19 cellular contexts compared by ENCODE assay signal in the genomic region with DNA sequence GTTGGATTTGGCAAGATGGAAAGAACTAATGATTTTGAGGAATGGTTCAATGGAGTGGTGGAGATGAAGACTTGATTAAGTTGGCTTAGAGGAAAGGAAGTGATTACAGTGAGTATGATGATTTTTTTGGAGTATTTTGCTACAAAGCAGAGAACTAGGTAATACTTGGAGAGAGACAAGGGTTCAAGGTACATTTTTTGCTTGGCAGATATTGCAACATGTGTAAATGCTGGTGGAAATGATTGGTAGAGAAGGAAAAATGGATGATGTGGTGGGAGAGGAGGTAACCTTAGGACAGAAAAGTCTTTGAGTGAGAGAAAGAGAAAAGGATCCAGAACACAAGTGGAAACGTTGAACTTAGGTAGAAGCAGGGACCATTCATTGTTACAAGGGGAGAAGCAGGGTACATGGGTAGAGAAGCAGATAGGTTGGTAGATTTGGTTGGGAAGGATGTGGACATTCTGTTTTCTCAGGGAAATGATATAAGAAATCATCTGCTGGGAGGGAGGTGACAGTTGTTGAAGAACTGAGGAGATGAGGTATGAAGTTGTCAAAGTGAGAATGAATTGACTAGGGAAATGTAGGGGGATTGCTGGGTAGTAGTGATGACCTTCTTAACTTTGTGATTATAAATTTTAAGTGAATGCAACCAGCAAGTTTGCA. TPM values are rescaled to one million over a fixed set of nuclear protein-coding genes. Genes with fewer than 3 reads are reported as not detected.
DNase-seq lines count a peak whose midpoint lies in the region; ATAC-seq, FAIRE-seq and TF ChIP-seq lines count a peak whose summit lies in the region.
"Had no signal": no experiment of that assay in that cellular context is flagged by ENCODE, and none has a peak within 500 bp of the region (broad histone marks: within the 10 kb centered on the region; RNA-seq: fewer than 3 reads in every experiment).

No MANE protein-coding gene starts in this region.

- H3K4me1 ChIP-seq in Loucy (ENCODE audit: insufficient read depth, low read length, poor library complexity, severe bottlenecking): peaks cover 67% of the 10 kb centered on the region
- H3K4me1 ChIP-seq in keratinocyte (ENCODE audit: control insufficient read depth, extremely low read depth, insufficient read depth, low read length): peaks cover 9% of the 10 kb centered on the region
- H3K4me1 ChIP-seq in trophoblast cell (ENCODE audit: control insufficient read depth in 1 of 2, insufficient read depth in 2 of 2, low read length in 2 of 2): peaks cover 0 to 6% of the 10 kb centered on the region in 2 experiments
- H3K4me1 ChIP-seq: BE2C had no signal

- H3K4me2 ChIP-seq in Loucy (ENCODE audit: low read depth, low read length, poor library complexity, severe bottlenecking) (peak overlapping the region; percentile 77), keratinocyte (ENCODE audit: control insufficient read depth, extremely low read depth, insufficient read depth, low read depth, low read length) (no peak overlapping the region), trophoblast cell (ENCODE audit: low read length) (no peak overlapping the region)

- ATAC-seq in HG03025 (IDR thresholded peaks at IDR 0.05; ENCODE audit: low FRiP score, unreplicated experiment): no peak
- no peak for ATAC-seq in Right ventricle myocardium inferior

- no peaks in the 10 kb centered on the region for H3F3A ChIP-seq in Loucy (ENCODE audit: low read depth)

- no CpG with 5 or more reads among the region's 1 CpG for WGBS in trophoblast cell (ENCODE audit: extremely low coverage, insufficient coverage, insufficient read length)

- no peak overlapping the region for H2BK120ac ChIP-seq in trophoblast cell (ENCODE audit: insufficient read depth, low read length, poor library complexity)

- H3K9me2 ChIP-seq in Loucy (replicated peaks; ENCODE audit: low read depth, low read length): no peaks in the 10 kb centered on the region

- no peak overlapping the region for H3K14ac ChIP-seq in trophoblast cell (ENCODE audit: low read length)

- no peak for TF ChIP-seq CTCF in Loucy (conservative IDR thresholded peaks at IDR 0.05; ENCODE audit: low read length)
- TF ChIP-seq CTCF in keratinocyte (optimal IDR thresholded peaks at IDR 0.05 in 1 of 3, IDR thresholded peaks at IDR 0.05 in 1 of 3, conservative IDR thresholded peaks at IDR 0.05 in 1 of 3; ENCODE audit: extremely low read depth in 1 of 3, insufficient read depth in 2 of 3, low read length in 3 of 3): no peak

- no peak overlapping the region for H2BK5ac ChIP-seq in trophoblast cell (ENCODE audit: low read depth, low read length, poor library complexity)

- no peaks in the 10 kb centered on the region for H3K9me1 ChIP-seq in keratinocyte (ENCODE audit: control insufficient read depth, extremely low read depth, insufficient read depth, low read length)

- H3K79me2 ChIP-seq in Loucy (ENCODE audit: insufficient read depth, low read length) (peaks cover 74% of the 10 kb centered on the region), keratinocyte (ENCODE audit: control insufficient read depth, insufficient read depth, low read length) (peaks cover 89% of the 10 kb centered on the region), trophoblast cell (ENCODE audit: control insufficient read depth, insufficient read depth, low read length, poor library complexity) (peaks cover 8% of the 10 kb centered on the region)

- no peaks in the 10 kb centered on the region for H3K9me3 ChIP-seq in Loucy (ENCODE audit: insufficient read depth, low read depth, low read length)
- H3K9me3 ChIP-seq in keratinocyte (ENCODE audit: control insufficient read depth, low read depth, low read length): peaks cover 3% of the 10 kb centered on the region
- H3K9me3 ChIP-seq in trophoblast cell (ENCODE audit: insufficient read depth, low read depth, low read length): no peaks in the 10 kb centered on the region
- H3K9me3 ChIP-seq: BE2C had no signal

- no peak for DNase-seq in GM18507 (ENCODE audit: extremely low spot score, insufficient read length, low read depth)
- no peak for DNase-seq in keratinocyte (ENCODE audit: low read depth, low spot score)
- DNase-seq in trophoblast cell: no peak
- no peak for DNase-seq in NCI-H2227 treated with DMSO at 0.1 percent for 48 hours (lab: John Stamatoyannopoulos, UW)
- no peak for DNase-seq in Right ventricle myocardium inferior (ENCODE audit: missing footprints)
- DNase-seq in activated CD4-positive, alpha-beta T cell treated with anti-CD3 and anti-CD28 coated beads, Interleukin-2, amount 50 U/mL, for 48 hours: no peak
- DNase-seq: BE2C; CD4-positive, alpha-beta memory T cell; DMS79; EL; IMR-90; KBM-7 had no signal

- H2AFZ ChIP-seq in Loucy (ENCODE audit: low read length) (no peak overlapping the region), keratinocyte (ENCODE audit: control insufficient read depth, low read length) (no peak overlapping the region), trophoblast cell (ENCODE audit: insufficient read depth, low read length, poor library complexity) (no peak overlapping the region)

- no peak overlapping the region for H4K91ac ChIP-seq in trophoblast cell (ENCODE audit: low read depth, low read length)

- H4K20me1 ChIP-seq in Loucy (ENCODE audit: insufficient read depth, low read length, poor library complexity, severe bottlenecking): peaks cover 9% of the 10 kb centered on the region
- H4K20me1 ChIP-seq in keratinocyte (ENCODE audit: control insufficient read depth, extremely low read depth, insufficient read depth, low read length): no peaks in the 10 kb centered on the region

- no peak overlapping the region for H2AK5ac ChIP-seq in trophoblast cell (ENCODE audit: low read length)

- dilution Hi-C loops in keratinocyte (cut with MboI; ENCODE audit: extremely low pct_ligation_motif_present, low sequenced_read_pairs): no loop called here

- H3K27ac ChIP-seq in keratinocyte (ENCODE audit: control insufficient read depth, insufficient read depth, low read length) (no peak overlapping the region), trophoblast cell (ENCODE audit: low read depth, low read length) (no peak overlapping the region)
- H3K27ac ChIP-seq: C4-2B had no signal

- H3K79me1 ChIP-seq in trophoblast cell (ENCODE audit: low read length): no peaks in the 10 kb centered on the region

- peak overlapping the region; percentile 54 for H3K4me3 ChIP-seq in Loucy (ENCODE audit: low read length, poor library complexity, severe bottlenecking)
- no peak overlapping the region for H3K4me3 ChIP-seq in keratinocyte (ENCODE audit: control insufficient read depth in 2 of 3, extremely low read depth in 1 of 3, insufficient read depth in 2 of 3, low read depth in 1 of 3, low read length in 3 of 3)
- H3K4me3 ChIP-seq in trophoblast cell (ENCODE audit: low read depth, low read length): no peak overlapping the region

- no peak overlapping the region for H3K18ac ChIP-seq in trophoblast cell (ENCODE audit: low read length)

- no peak overlapping the region for H4K12ac ChIP-seq in trophoblast cell (ENCODE audit: low read depth, low read length)

- H3K4ac ChIP-seq in trophoblast cell (ENCODE audit: low read depth, low read length): peak overlapping the region; percentile 50

- H2BK12ac ChIP-seq in trophoblast cell (ENCODE audit: low read length): no peak overlapping the region

- H3K27me3 ChIP-seq in Loucy (ENCODE audit: insufficient read depth, low read length, poor library complexity, severe bottlenecking) (no peaks in the 10 kb centered on the region), keratinocyte (ENCODE audit: control insufficient read depth, extremely low read depth, insufficient read depth, low read length) (no peaks in the 10 kb centered on the region), trophoblast cell (ENCODE audit: insufficient read depth, low read length) (no peaks in the 10 kb centered on the region)
- H3K27me3 ChIP-seq: BE2C had no signal

- peak; percentile 36 for FAIRE-seq in GM18507 (lab: Jason Lieb, UNC)
- peak; percentile 36 for FAIRE-seq in keratinocyte (lab: Jason Lieb, UNC)
- FAIRE-seq: A204.1, G401.6, GM12892, GM19239 had no signal

- H3K9ac ChIP-seq in Loucy (ENCODE audit: low read depth, low read length, poor library complexity, severe bottlenecking) (no peak overlapping the region), keratinocyte (ENCODE audit: control insufficient read depth, extremely low read depth, insufficient read depth, low read length) (no peak overlapping the region), trophoblast cell (ENCODE audit: low read length) (no peak overlapping the region)

- H4K8ac ChIP-seq in trophoblast cell (ENCODE audit: low read depth, low read length): no peak overlapping the region

- no peak overlapping the region for H3K23ac ChIP-seq in trophoblast cell (ENCODE audit: low read length)

- H3K36me3 ChIP-seq in Loucy (ENCODE audit: insufficient read depth, low read length) (no peaks in the 10 kb centered on the region), keratinocyte (ENCODE audit: control insufficient read depth in 2 of 2, extremely low read depth in 1 of 2, insufficient read depth in 2 of 2, low read length in 2 of 2) (peaks cover 4 to 42% of the 10 kb centered on the region in 2 experiments), trophoblast cell (ENCODE audit: control insufficient read depth in 1 of 2, insufficient read depth in 2 of 2, low read length in 2 of 2) (peaks cover 3 to 9% of the 10 kb centered on the region in 2 experiments)

- intact Hi-C loops in Right ventricle myocardium inferior (cut with DNase I): no loop called here

RNA-seq across cellular contexts. Expression of gene EHBP1, which starts 6.5 kb away (rescaled TPM):
- polyA plus RNA-seq in keratinocyte: 42.3 to 78.5 TPM (median 59.0 TPM) in 3 replicates
- polyA plus RNA-seq in keratinocyte (2011; ENCODE audit: low read depth): 180 TPM
- polyA plus RNA-seq in keratinocyte (2011; cell fraction: cytosol; rRNA removed): 49.0 and 54.3 TPM in 2 replicates
- 57.0 and 83.0 TPM in 2 replicates for polyA plus RNA-seq in keratinocyte (2011; cell fraction: nucleus; rRNA removed)
- polyA plus RNA-seq in keratinocyte (2012; ENCODE audit: low replicate concordance): 44.0 and 55.0 TPM in 2 replicates
- 25.4 to 122 TPM (median 60.8 TPM) in 3 replicates for polyA minus RNA-seq in keratinocyte
- 55.1 TPM for polyA minus RNA-seq in keratinocyte (2011; cell fraction: cytosol; rRNA and poly(A)+ RNA removed)
- 74.2 and 175 TPM in 2 replicates for polyA minus RNA-seq in keratinocyte (2011; cell fraction: nucleus; rRNA and poly(A)+ RNA removed)
- 50.6 and 56.9 TPM in 2 replicates for polyA plus RNA-seq in trophoblast cell (2013)
- total RNA-seq in Right ventricle myocardium inferior: 25.7 TPM
